Comparison of ENCODE assay signal across 13 cellular contexts in genomic region chr6:85867595-85867994, GRCh38.
A peak's percentile ranks its signal among the peaks of the same experiment; 100 is the strongest.
DNase-seq lines count a peak whose midpoint lies in the region; ATAC-seq and TF ChIP-seq lines count a peak whose summit lies in the region.
"Had no signal": no experiment of that assay in that cellular context is flagged by ENCODE, and none has a peak within 500 bp of the region (broad histone marks: within the 10 kb centered on the region; RNA-seq: fewer than 3 reads in every experiment).

No MANE protein-coding gene starts in this region.

- intact Hi-C loops in left ventricle myocardium superior (cut with micrococcal nuclease) (no loop called here), right cardiac atrium (cut with DNase I) (no loop called here), testis (cut with DNase I; ENCODE audit: low total_unique reads) (no loop called here)

- H3K27me3 ChIP-seq in right cardiac atrium (ENCODE audit: control insufficient read depth, insufficient read depth) (no peaks in the 10 kb centered on the region), hepatocyte (no peaks in the 10 kb centered on the region), testis (no peaks in the 10 kb centered on the region)

- H4K20me1 ChIP-seq in hepatocyte (ENCODE audit: insufficient read depth, poor library complexity, severe bottlenecking): no peaks in the 10 kb centered on the region

- no peak overlapping the region for H3K4me2 ChIP-seq in hepatocyte

- H3K36me3 ChIP-seq in hepatocyte (replicated peaks; ENCODE audit: insufficient read depth, low read depth): no peaks in the 10 kb centered on the region
- no peaks in the 10 kb centered on the region for H3K36me3 ChIP-seq in testis (ENCODE audit: low read depth, missing control alignments)

- H3K9me3 ChIP-seq in right cardiac atrium (ENCODE audit: control insufficient read depth, low read length) (no peaks in the 10 kb centered on the region), hepatocyte (ENCODE audit: low read depth) (no peaks in the 10 kb centered on the region), testis (no peaks in the 10 kb centered on the region)

- no peak for DNase-seq in left ventricle myocardium superior
- DNase-seq in right cardiac atrium: no peak
- no peak for DNase-seq in hepatocyte (ENCODE audit: low spot score)
- no peak for DNase-seq in testis
- DNase-seq in NCI-H2196 (lab: John Stamatoyannopoulos, UW; ENCODE audit: unreplicated experiment): no peak
- DNase-seq in activated gamma-delta T cell (lab: John Stamatoyannopoulos, UW): no peak
- DNase-seq: CD8-positive, alpha-beta T cell; COR-L47; DND-41; GDM1 had no signal

- no peaks in the 10 kb centered on the region for H3K79me2 ChIP-seq in hepatocyte

- peak; percentile 38 for ATAC-seq in left ventricle myocardium superior
- no peak for ATAC-seq in right cardiac atrium
- no peak for ATAC-seq in HG03095 (IDR thresholded peaks at IDR 0.05; ENCODE audit: unreplicated experiment)
- ATAC-seq: CD8-positive, alpha-beta T cell; HCT116 had no signal

- H3K27ac ChIP-seq in right cardiac atrium (ENCODE audit: low read length) (no peak overlapping the region), hepatocyte (no peak overlapping the region), testis (peak overlapping the region; percentile 76 to 84)
- H3K27ac ChIP-seq: 22Rv1 had no signal

- no peak overlapping the region for H3K4me3 ChIP-seq in right cardiac atrium (ENCODE audit: low read length)
- no peak overlapping the region for H3K4me3 ChIP-seq in hepatocyte
- H3K4me3 ChIP-seq in testis: no peak overlapping the region

- no peak for TF ChIP-seq POLR2A in testis (IDR thresholded peaks at IDR 0.05)

- TF ChIP-seq CTCF in hepatocyte (IDR thresholded peaks at IDR 0.05; ENCODE audit: poor library complexity) (no peak), testis (IDR thresholded peaks at IDR 0.05) (no peak)

- no peaks in the 10 kb centered on the region for H3K9me2 ChIP-seq in hepatocyte (replicated peaks; ENCODE audit: insufficient read depth)

- H2AFZ ChIP-seq in hepatocyte: peak overlapping the region; percentile 6

- H3K4me1 ChIP-seq in right cardiac atrium (ENCODE audit: control insufficient read depth, insufficient read depth, low read length) (no peaks in the 10 kb centered on the region), hepatocyte (ENCODE audit: insufficient read depth) (peaks cover 13% of the 10 kb centered on the region), testis (peaks cover 16% of the 10 kb centered on the region)

Comparison
In these comparisons a context has a peak if more than half of its experiments do, and no peak if none do; other contexts are left out.
1. H3K27ac ChIP-seq: peak in testis (2 of 2); none in right cardiac atrium (single experiment) and hepatocyte (single experiment).